ENCODE assay signal across 9 cellular contexts in the genomic region with DNA sequence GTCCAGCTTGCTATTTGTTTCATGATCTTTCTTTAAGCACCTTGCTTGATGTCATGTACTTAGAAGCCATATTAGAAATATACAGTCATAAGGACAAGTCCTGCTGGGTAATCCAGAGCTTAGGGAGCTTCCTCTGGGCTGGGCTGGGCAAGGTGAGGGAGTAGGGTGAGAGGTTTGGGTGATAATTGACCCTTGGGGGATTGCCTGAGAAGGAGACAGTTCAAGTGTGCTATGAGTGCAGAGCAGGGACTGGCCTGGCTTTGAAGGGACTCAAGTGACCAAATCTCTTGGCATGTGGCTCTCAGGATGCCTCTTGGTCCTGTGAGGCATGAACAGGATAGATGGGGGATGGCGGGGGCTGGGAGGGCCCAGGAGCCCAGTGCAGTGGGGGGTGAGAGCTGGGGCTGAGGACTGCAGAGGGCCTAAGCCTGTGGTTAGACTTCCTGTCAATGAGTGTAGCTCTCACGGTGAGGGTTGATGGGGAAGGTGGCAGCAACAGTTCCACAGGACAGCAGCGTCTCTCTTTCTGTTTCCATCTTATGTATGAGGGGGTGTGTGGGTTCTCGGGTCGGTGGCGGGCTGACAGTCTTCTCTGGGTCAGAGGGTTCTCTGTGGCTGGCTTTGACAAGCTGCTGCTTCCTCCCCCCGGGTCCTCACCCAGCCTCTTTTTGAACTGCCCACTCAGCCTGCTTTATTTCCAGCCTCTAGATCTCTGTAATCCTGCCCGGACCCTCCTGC. TPM values are rescaled to one million over a fixed set of nuclear protein-coding genes. Genes with fewer than 3 reads are reported as not detected.
DNase-seq lines count a peak whose midpoint lies in the region; ATAC-seq, FAIRE-seq and TF ChIP-seq lines count a peak whose summit lies in the region.
"Had no signal": no experiment of that assay in that cellular context is flagged by ENCODE, and none has a peak within 500 bp of the region (broad histone marks: within the 10 kb centered on the region; RNA-seq: fewer than 3 reads in every experiment).

No MANE protein-coding gene starts in this region.

- H3K4me2 ChIP-seq in HepG2 (ENCODE audit: low read depth, low read length), result no peak overlapping the region

- H4K20me1 ChIP-seq in HepG2 (ENCODE audit: insufficient read depth, low read length), result no peaks in the 10 kb centered on the region; the same call in 1 of the 2 replicates

- no TSS peak for BruUV-seq in HepG2 (replicated peaks; lab: Mats Ljungman, UMichigan)

- no peak overlapping the region for H3K9ac ChIP-seq in HepG2 (ENCODE audit: insufficient read depth, low read depth, low read length)

- no peak overlapping the region for H3K4me3 ChIP-seq in right lobe of liver
- H3K4me3 ChIP-seq in HepG2 (replicated peaks in 1 of 3; ENCODE audit: insufficient read depth in 1 of 3, low read depth in 2 of 3, low read length in 3 of 3), result no peak overlapping the region
- H3K4me3 ChIP-seq in right atrium auricular region, result no peak overlapping the region

- H3K36me3 ChIP-seq in right lobe of liver (peaks cover 0 to 39% (median 0%) of the 10 kb centered on the region in 4 donors), HepG2 (replicated peaks in 1 of 2; ENCODE audit: control insufficient read depth in 1 of 2, insufficient read depth in 2 of 2, low read length in 2 of 2) (peaks cover 29 to 90% of the 10 kb centered on the region in 2 experiments), right atrium auricular region (peaks cover 72% of the 10 kb centered on the region)

- intact Hi-C loops in right lobe of liver (cut with DNase I), result no loop called here
- intact Hi-C loops in HepG2 (cut with micrococcal nuclease; ENCODE audit: unreplicated experiment), result no loop called here

- H2AFZ ChIP-seq in HepG2 (ENCODE audit: low read length), result no peak overlapping the region

- peak in 1 of 3 donors; percentile 31 for DNase-seq in right lobe of liver
- no peak for DNase-seq in HepG2 (ENCODE audit: low spot score)
- DNase-seq in activated CD4-positive, alpha-beta T cell treated with anti-CD3 and anti-CD28 coated beads, Interleukin-2, amount 10 ng/mL, durations not matched to agents 7 days and 5 days, result peak; percentile 77
- DNase-seq in right atrium auricular region (ENCODE audit: low spot score), result no peak
- peak; percentile 44 for DNase-seq in stimulated activated CD8-positive, alpha-beta memory T cell treated with anti-CD3 and anti-CD28 coated beads, Interleukin-7, amount 100 ng/mL, for 24 hours (ENCODE audit: low read depth)
- DNase-seq in DMS53 treated with DMSO at 0.1 percent for 48 hours (lab: John Stamatoyannopoulos, UW; ENCODE audit: unreplicated experiment), result no peak
- no peak for DNase-seq in NCI-H1694 (lab: John Stamatoyannopoulos, UW)

- H3K9me3 ChIP-seq in right lobe of liver, result no peaks in the 10 kb centered on the region
- no peaks in the 10 kb centered on the region for H3K9me3 ChIP-seq in HepG2 (ENCODE audit: low read length)
- H3K9me3 ChIP-seq in right atrium auricular region, result no peaks in the 10 kb centered on the region

- H3K27ac ChIP-seq in right lobe of liver (no peak overlapping the region), HepG2 (ENCODE audit: extremely low read length, insufficient read depth, low read length) (no peak overlapping the region), right atrium auricular region (peak overlapping the region; percentile 45 to 56)

- TF ChIP-seq RAD21 in HepG2 (CRISPR knock-in tag; IDR thresholded peaks at IDR 0.05), result no peak

- no peak for FAIRE-seq in HepG2 (lab: Jason Lieb, UNC)
- FAIRE-seq: endothelial cell of umbilical vein had no signal

- ATAC-seq in right lobe of liver (peak; percentile 11 to 64 (median 52)), HepG2 (no peak), HG03520 (IDR thresholded peaks at IDR 0.05; ENCODE audit: unreplicated experiment) (peak; percentile 88)

- H3K4me3 Mint-ChIP-seq in activated CD4-positive, alpha-beta T cell treated with anti-CD3 and anti-CD28 coated beads, Interleukin-2, amount 10 ng/mL, durations not matched to agents 7 days and 5 days, result peak overlapping the region; percentile 79

- H3K27me3 Mint-ChIP-seq in activated CD4-positive, alpha-beta T cell treated with anti-CD3 and anti-CD28 coated beads, Interleukin-2, amount 10 ng/mL, durations not matched to agents 7 days and 5 days, result no peaks in the 10 kb centered on the region

- TF ChIP-seq EP300 in HepG2 (IDR thresholded peaks at IDR 0.05; ENCODE audit: low read depth in 2 of 2, low read length in 2 of 2), result no peak
- no peak for TF ChIP-seq EP300 in HepG2 (CRISPR knock-in tag; IDR thresholded peaks at IDR 0.05; ENCODE audit: borderline replicate concordance)

- TF ChIP-seq CTCF in right lobe of liver (IDR thresholded peaks at IDR 0.05) (no peak), HepG2 (CRISPR knock-in tag; IDR thresholded peaks at IDR 0.05) (no peak), right atrium auricular region (IDR thresholded peaks at IDR 0.05) (no peak)

- POLR2A ChIA-PET in HepG2 (lab: Yijun Ruan, JAX), result interaction anchor here (1.3 kb wide), 1 partner anchor 12 kb away, joined by 4 read pairs; no protein-coding TSS in a partner anchor
- POLR2A ChIA-PET in activated CD4-positive, alpha-beta T cell treated with anti-CD3 and anti-CD28 coated beads, Interleukin-2, amount 10 ng/mL, durations not matched to agents 7 days and 5 days (lab: Charles Lee), result interaction anchor here (0.8 kb wide), 2 partner anchors 62 to 65 kb away, joined by 3 to 6 read pairs; no protein-coding TSS in a partner anchor

- H3K4me1 Mint-ChIP-seq in activated CD4-positive, alpha-beta T cell treated with anti-CD3 and anti-CD28 coated beads, Interleukin-2, amount 10 ng/mL, durations not matched to agents 7 days and 5 days, result peaks cover 85% of the 10 kb centered on the region

- H3K27me3 ChIP-seq in right lobe of liver (no peaks in the 10 kb centered on the region), HepG2 (ENCODE audit: control insufficient read depth in 1 of 2, insufficient read depth in 2 of 2, low read length in 2 of 2) (no peaks in the 10 kb centered on the region), right atrium auricular region (no peaks in the 10 kb centered on the region)

- TF ChIP-seq POLR2A in right lobe of liver (IDR thresholded peaks at IDR 0.05) (no peak), HepG2 (IDR thresholded peaks at IDR 0.05; ENCODE audit: insufficient read depth in 1 of 2, low read depth in 2 of 2, low read length in 2 of 2) (no peak)

- H3K36me3 Mint-ChIP-seq in activated CD4-positive, alpha-beta T cell treated with anti-CD3 and anti-CD28 coated beads, Interleukin-2, amount 10 ng/mL, durations not matched to agents 7 days and 5 days (ENCODE audit: low read depth), result peaks cover 8% of the 10 kb centered on the region

- 20% methylated on average over 1 of the region's 8 CpGs for WGBS in right lobe of liver (ENCODE audit: insufficient coverage, low coverage, low lambda C conversion rate, missing lambda C conversion rate)
- 94% methylated on average over 7 of the region's 8 CpGs for WGBS in HepG2 (ENCODE audit: low lambda C conversion rate)

- H3K79me2 ChIP-seq in HepG2 (ENCODE audit: insufficient read depth, low read length), result no peaks in the 10 kb centered on the region

- H3K27ac Mint-ChIP-seq in activated CD4-positive, alpha-beta T cell treated with anti-CD3 and anti-CD28 coated beads, Interleukin-2, amount 10 ng/mL, durations not matched to agents 7 days and 5 days, result peak overlapping the region; percentile 94

- CTCF ChIA-PET in HepG2 (lab: Yijun Ruan, JAX; ENCODE audit: low intra/inter-chr PET ratio, low total read pairs), result no interaction called here
- CTCF ChIA-PET in activated CD4-positive, alpha-beta T cell treated with anti-CD3 and anti-CD28 coated beads, Interleukin-2, amount 10 ng/mL, durations not matched to agents 7 days and 5 days (lab: Charles Lee), result interaction anchor here (0.6 to 1.8 kb wide), 11 partner anchors 8 to 314 kb away, joined by 3 to 6 read pairs (median 3); no protein-coding TSS in a partner anchor

- peaks cover 0 to 4% (median 0%) of the 10 kb centered on the region in 4 donors for H3K4me1 ChIP-seq in right lobe of liver
- H3K4me1 ChIP-seq in HepG2 (ENCODE audit: insufficient read depth, low read length), result peaks cover 26% of the 10 kb centered on the region
- H3K4me1 ChIP-seq in right atrium auricular region, result peaks cover 0 to 50% of the 10 kb centered on the region in 2 donors

- in situ Hi-C loops in HepG2 (cut with HindIII; ENCODE audit: extremely low pct_ligation_motif_present, low pct_unique_long_range_greater_than_20kb), result no loop called here

- H3K9me3 Mint-ChIP-seq in activated CD4-positive, alpha-beta T cell treated with anti-CD3 and anti-CD28 coated beads, Interleukin-2, amount 10 ng/mL, durations not matched to agents 7 days and 5 days, result no peaks in the 10 kb centered on the region

TF ChIP-seq in HepG2, 621 proteins besides CTCF, POLR2A, EP300 and RAD21 (continues in another document):
- TF ChIP-seq DPF2 (CRISPR knock-in tag; IDR thresholded peaks at IDR 0.05; ENCODE audit: borderline replicate concordance, low read depth), result no peak
- TF ChIP-seq ZNF564 (CRISPR knock-in tag; IDR thresholded peaks at IDR 0.05), result no peak

RNA-seq across cellular contexts. Expression of gene RGS3, which starts 53.5 kb away (rescaled TPM):
- 10 to 100 TPM; 19.0 to 60.3 (median 31.0) TPM for total RNA-seq in right lobe of liver
- total RNA-seq in HepG2 (2016; rRNA removed; fragmentation: Illumina TruSeq; extraction: Trizol), result 26.7 and 28.8 TPM in 2 replicates
- total RNA-seq in HepG2 (2016; cell fraction: cytosol; rRNA removed; fragmentation: Illumina TruSeq; extraction: Trizol; ENCODE audit: low read depth), result 6.9 and 7.7 TPM in 2 replicates
- total RNA-seq in HepG2 (2016; cell fraction: insoluble cytoplasmic fraction; rRNA removed; fragmentation: Illumina TruSeq; extraction: Trizol), result 21.4 and 28.5 TPM in 2 replicates
- 9.6 and 10.3 TPM in 2 replicates for total RNA-seq in HepG2 (2016; cell fraction: membrane; rRNA removed; fragmentation: Illumina TruSeq; extraction: Trizol)
- total RNA-seq in HepG2 (2016; cell fraction: nucleus; rRNA removed; fragmentation: Illumina TruSeq; extraction: Trizol), result 30.1 and 33.4 TPM in 2 replicates
- 17.1 and 18.9 TPM in 2 replicates for polyA plus RNA-seq in HepG2 (2011; rRNA removed)
- polyA plus RNA-seq in HepG2 (2011; cell fraction: cytosol; rRNA removed), result 12.7 and 14.2 TPM in 2 replicates
- polyA plus RNA-seq in HepG2 (2011; cell fraction: nucleus; rRNA removed), result 36.7 and 52.3 TPM in 2 replicates
- polyA plus RNA-seq in HepG2 (2012), result 8.7 and 10.8 TPM in 2 replicates
- polyA plus RNA-seq in HepG2 (2016; cell fraction: cytosol; fragmentation: Illumina TruSeq; extraction: Trizol; ENCODE audit: low read depth), result 1.8 and 2.0 TPM in 2 replicates
- polyA plus RNA-seq in HepG2 (2016; cell fraction: insoluble cytoplasmic fraction; fragmentation: Illumina TruSeq; extraction: Trizol; ENCODE audit: low read depth), result 13.4 and 19.3 TPM in 2 replicates
- polyA plus RNA-seq in HepG2 (2016; cell fraction: membrane; fragmentation: Illumina TruSeq; extraction: Trizol; ENCODE audit: low read depth), result 4.1 and 4.3 TPM in 2 replicates
- 30.0 and 36.0 TPM in 2 replicates for polyA plus RNA-seq in HepG2 (2016; cell fraction: nucleus; fragmentation: Illumina TruSeq; extraction: Trizol; ENCODE audit: insufficient read depth, low read depth)
- polyA minus RNA-seq in HepG2 (2011; rRNA and poly(A)+ RNA removed; ENCODE audit: low replicate concordance), result 41.8 and 53.6 TPM in 2 replicates
- 12.6 and 16.2 TPM in 2 replicates for polyA minus RNA-seq in HepG2 (2011; cell fraction: cytosol; rRNA and poly(A)+ RNA removed)
- polyA minus RNA-seq in HepG2 (2011; cell fraction: nucleus; rRNA and poly(A)+ RNA removed), result 38.4 and 42.1 TPM in 2 replicates
- 10 to 100 TPM; 41.5 to 41.6 TPM for total RNA-seq in activated CD4-positive, alpha-beta T cell treated with anti-CD3 and anti-CD28 coated beads, Interleukin-2, amount 10 ng/mL, durations not matched to agents 7 days and 5 days
- total RNA-seq in right atrium auricular region, result 100 to 1,000 TPM; 112 to 184 TPM

Comparison
In these comparisons a context has a peak if more than half of its experiments do, and no peak if none do; other contexts are left out.
1. DNase-seq: peak in activated CD4-positive, alpha-beta T cell treated with anti-CD3 and anti-CD28 coated beads, Interleukin-2, amount 10 ng/mL, durations not matched to agents 7 days and 5 days (single experiment) and stimulated activated CD8-positive, alpha-beta memory T cell treated with anti-CD3 and anti-CD28 coated beads, Interleukin-7, amount 100 ng/mL, for 24 hours (single experiment); none in HepG2 (single experiment), right atrium auricular region (single experiment), DMS53 treated with DMSO at 0.1 percent for 48 hours (single experiment) and NCI-H1694 (single experiment).
2. H3K27ac ChIP-seq: peak in right atrium auricular region (2 of 2); none in right lobe of liver (0 of 3) and HepG2 (single experiment).